19 cellular contexts compared by ENCODE assay signal in the genomic region with DNA sequence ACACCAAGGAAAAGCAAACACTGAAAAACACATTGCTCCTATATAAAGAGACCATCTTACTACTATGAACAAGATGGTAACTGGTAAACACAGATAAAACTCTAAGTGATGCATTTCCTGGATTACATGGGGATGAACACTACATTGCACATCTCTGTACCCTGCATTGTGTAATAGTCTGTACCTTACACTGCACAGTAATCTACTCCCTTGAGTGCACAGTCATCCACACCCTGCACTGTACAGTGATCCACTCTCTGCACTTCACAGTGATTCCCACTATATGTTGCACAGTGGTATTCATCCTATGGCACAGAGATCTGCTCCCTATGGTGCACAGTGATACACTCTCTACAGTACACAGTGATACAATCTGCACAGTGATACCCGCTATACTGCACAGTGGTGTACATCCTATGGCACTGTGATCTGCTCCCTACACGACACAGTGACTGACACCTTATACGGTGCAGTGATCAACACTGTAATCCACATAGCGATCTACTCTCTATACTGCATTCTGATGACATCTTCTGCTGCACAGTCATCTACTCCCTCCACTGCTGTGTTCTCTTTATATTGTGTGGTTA.
"Had no signal": no experiment of that assay in that cellular context is flagged by ENCODE, and none has a peak within 500 bp of the region (broad histone marks: within the 10 kb centered on the region; RNA-seq: fewer than 3 reads in every experiment).

No MANE protein-coding gene starts in this region.

- H3K27ac Mint-ChIP-seq: activated CD8-positive, alpha-beta T cell treated with anti-CD3 and anti-CD28 coated beads for 36 hours; effector memory CD8-positive, alpha-beta T cell; natural killer cell had no signal

- ATAC-seq: activated CD8-positive, alpha-beta T cell treated with anti-CD3 and anti-CD28 coated beads for 36 hours; effector memory CD8-positive, alpha-beta T cell; left colon; psoas muscle had no signal

- H3K27me3 ChIP-seq: cardiac muscle cell, ovary, sigmoid colon, stomach had no signal

- H3K9me3 Mint-ChIP-seq: activated CD8-positive, alpha-beta T cell treated with anti-CD3 and anti-CD28 coated beads for 36 hours had no signal

- H3K27ac ChIP-seq: cardiac muscle cell, lower lobe of right lung, ovary, psoas muscle, sigmoid colon, stomach had no signal

- H3K27me3 Mint-ChIP-seq: activated CD8-positive, alpha-beta T cell treated with anti-CD3 and anti-CD28 coated beads for 36 hours; effector memory CD8-positive, alpha-beta T cell had no signal

- H3K36me3 ChIP-seq: cardiac muscle cell, lower lobe of right lung, ovary, sigmoid colon, stomach had no signal

- H3K4me1 ChIP-seq: lower lobe of right lung, psoas muscle, sigmoid colon, stomach had no signal

- H3K9me3 ChIP-seq: lower lobe of right lung, ovary, psoas muscle, sigmoid colon, stomach had no signal

- DNase-seq: activated CD4-positive, alpha-beta T cell treated with anti-CD3 and anti-CD28 coated beads for 48 hours; activated CD4-positive, CD25-positive, alpha-beta regulatory T cell; activated CD8-positive, alpha-beta T cell treated with anti-CD3 and anti-CD28 coated beads for 36 hours; activated effector memory CD4-positive, alpha-beta T cell treated with Interleukin-2 at 50 U/mL for 16 hours; activated naive CD4-positive, alpha-beta T cell treated with anti-CD3 and anti-CD28 coated beads, Interleukin-2, amount 50 U/mL, for 16 hours; activated T-cell treated with anti-CD3 and anti-CD28 coated beads, Interleukin-2, amount 50 U/mL, for 1 hour; effector memory CD8-positive, alpha-beta T cell; left colon; lower lobe of right lung; natural killer cell; ovary; psoas muscle; sigmoid colon; stimulated activated CD4-positive, alpha-beta T cell treated with anti-CD3 and anti-CD28 coated beads, Interleukin-12 subunit alpha, Interleukin-12 subunit beta, amount 100 ng/mL, for 4 hours; stimulated activated CD4-positive, alpha-beta T cell treated with anti-CD3 and anti-CD28 coated beads, Interleukin-1b, Interleukin-23, amount 100 ng/mL, for 48 hours; stimulated activated CD8-positive, alpha-beta memory T cell treated with anti-CD3 and anti-CD28 coated beads, Interleukin-4, amount 100 ng/mL, for 48 hours; stomach; T1000 had no signal

- H3K4me1 Mint-ChIP-seq: natural killer cell had no signal

- H3K4me3 Mint-ChIP-seq: activated CD8-positive, alpha-beta T cell treated with anti-CD3 and anti-CD28 coated beads for 36 hours; effector memory CD8-positive, alpha-beta T cell; natural killer cell had no signal

- H3K4me3 ChIP-seq: cardiac muscle cell, lower lobe of right lung, ovary, psoas muscle, sigmoid colon, stomach had no signal
